13 cellular contexts compared by ENCODE assay signal in the genomic region with DNA sequence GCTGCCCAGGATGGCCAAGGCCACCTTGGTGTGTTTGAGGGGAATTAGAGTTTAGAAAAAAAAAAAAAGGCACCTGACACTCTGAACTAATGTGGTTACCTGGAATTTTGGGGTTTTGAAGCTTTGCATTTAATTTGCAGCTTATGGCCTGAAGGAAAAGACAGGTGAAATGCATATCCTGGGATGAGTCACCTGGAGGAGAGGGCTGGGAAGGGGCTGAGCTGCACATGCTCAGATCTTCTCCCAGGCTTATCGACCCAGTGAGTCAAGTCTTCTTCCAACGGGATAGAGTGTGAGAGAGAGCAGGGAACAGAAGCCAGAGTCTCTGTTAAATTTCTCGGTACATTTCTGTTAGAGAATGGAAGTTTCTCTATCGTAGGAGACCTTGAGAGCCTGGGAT. TPM values are rescaled to one million over a fixed set of nuclear protein-coding genes. Genes with fewer than 3 reads are reported as not detected.
DNase-seq lines count a peak whose midpoint lies in the region; TF ChIP-seq lines count a peak whose summit lies in the region.
"Had no signal": no experiment of that assay in that cellular context is flagged by ENCODE, and none has a peak within 500 bp of the region (broad histone marks: within the 10 kb centered on the region; RNA-seq: fewer than 3 reads in every experiment).

No MANE protein-coding gene starts in this region.

- no peak overlapping the region for H2AK5ac ChIP-seq in mesendoderm (ENCODE audit: low read length)

- H3K18ac ChIP-seq in mesendoderm (ENCODE audit: low read length), result no peak overlapping the region

- WGBS in mesendoderm (ENCODE audit: extremely low coverage, insufficient coverage, low lambda C conversion rate), result no CpG with 5 or more reads among the region's 4 CpGs
- 90 to 93% methylated on average over 4 of the region's 4 CpGs for WGBS in sigmoid colon, 2 donors

- H3K79me2 ChIP-seq in PC-9 (ENCODE audit: low read depth) (no peaks in the 10 kb centered on the region), mesendoderm (ENCODE audit: control insufficient read depth, insufficient read depth, low read length) (no peaks in the 10 kb centered on the region)

- no peak overlapping the region for H4K8ac ChIP-seq in mesendoderm (ENCODE audit: low read depth, low read length)

- no peak overlapping the region for H2AFZ ChIP-seq in PC-9

- no peak for TF ChIP-seq POLR2A in sigmoid colon (IDR thresholded peaks at IDR 0.05)

- peak; percentile 15 for DNase-seq in HPDE6-E6E7 (ENCODE audit: extremely low spot score)
- DNase-seq in PC-9, result peak; percentile 34 to 84
- DNase-seq in coronary artery (ENCODE audit: low spot score), result peak; percentile 28
- DNase-seq in mesendoderm, result peak; percentile 76
- no peak for DNase-seq in sigmoid colon
- DNase-seq in GM10248 (ENCODE audit: extremely low spot score), result no peak
- DNase-seq in left ventricle myocardium inferior, result no peak
- DNase-seq: ACHN; CD4-positive, CD25-positive, alpha-beta regulatory T cell; DND-41; GF-D8; NCI-H146; SHP77 had no signal

- H3K4me3 ChIP-seq in PC-9 (no peak overlapping the region), coronary artery (no peak overlapping the region), mesendoderm (ENCODE audit: low read length) (no peak overlapping the region), sigmoid colon (no peak overlapping the region), left ventricle myocardium inferior (no peak overlapping the region)

- H2BK15ac ChIP-seq in mesendoderm (replicated peaks; ENCODE audit: low read depth), result no peak overlapping the region

- H3K27ac ChIP-seq in PC-9 (no peak overlapping the region), coronary artery (no peak overlapping the region), mesendoderm (ENCODE audit: low read depth, low read length) (no peak overlapping the region), sigmoid colon (no peak overlapping the region), left ventricle myocardium inferior (replicated peaks) (no peak overlapping the region)

- H4K20me1 ChIP-seq in PC-9 (ENCODE audit: insufficient read depth), result no peaks in the 10 kb centered on the region

- intact Hi-C loops in PC-9 (cut with micrococcal nuclease; ENCODE audit: unreplicated experiment), result no loop called here
- intact Hi-C loops in sigmoid colon (cut with DNase I), result no loop called here
- intact Hi-C loops in left ventricle myocardium inferior (cut with micrococcal nuclease), result no loop called here

- H3F3A ChIP-seq in PC-9 (ENCODE audit: insufficient read depth, low read depth), result peaks cover 5% of the 10 kb centered on the region; the same call in 1 of the 2 replicates

- H2BK5ac ChIP-seq in mesendoderm (ENCODE audit: low read length), result no peak overlapping the region

- peak overlapping the region; percentile 31 for H2BK120ac ChIP-seq in mesendoderm (ENCODE audit: low read depth, low read length)

- H3K4me2 ChIP-seq in PC-9, result peak overlapping the region; percentile 42
- H3K4me2 ChIP-seq in mesendoderm (ENCODE audit: low read length), result no peak overlapping the region

- CTCF ChIA-PET in PC-9 (lab: Charles Lee), result interaction anchor here (0.6 kb wide), 1 partner anchor 351 kb away, joined by 6 read pairs; no protein-coding TSS in a partner anchor
- CTCF ChIA-PET in GM10248 (lab: Yijun Ruan, JAX), result interaction anchor here (1.6 kb wide), 1 partner anchor 591 kb away, joined by 4 read pairs; no protein-coding TSS in a partner anchor

- no peak overlapping the region for H3K9ac ChIP-seq in mesendoderm (ENCODE audit: low read length)

- H3K36me3 ChIP-seq in PC-9 (ENCODE audit: low read depth) (no peaks in the 10 kb centered on the region), mesendoderm (ENCODE audit: control insufficient read depth, insufficient read depth, low read length) (no peaks in the 10 kb centered on the region), sigmoid colon (no peaks in the 10 kb centered on the region), left ventricle myocardium inferior (no peaks in the 10 kb centered on the region)

- no peak for TF ChIP-seq EP300 in sigmoid colon (IDR thresholded peaks at IDR 0.05)

- no TSS peak for BruUV-seq in PC-9 (replicated peaks; lab: Mats Ljungman, UMichigan)

- H3K4ac ChIP-seq in mesendoderm (ENCODE audit: low read depth, low read length), result no peak overlapping the region

- H3K27me3 ChIP-seq in PC-9 (ENCODE audit: insufficient read depth, low read depth), result no peaks in the 10 kb centered on the region
- no peaks in the 10 kb centered on the region for H3K27me3 ChIP-seq in mesendoderm (ENCODE audit: insufficient read depth, low read length, poor library complexity)
- no peaks in the 10 kb centered on the region for H3K27me3 ChIP-seq in sigmoid colon
- H3K27me3 ChIP-seq in left ventricle myocardium inferior (ENCODE audit: low read depth), result no peaks in the 10 kb centered on the region

- H3K23ac ChIP-seq in mesendoderm (ENCODE audit: low read length), result no peak overlapping the region

- no peaks in the 10 kb centered on the region for H3K9me2 ChIP-seq in PC-9 (ENCODE audit: insufficient read depth)

- H3K4me1 ChIP-seq in PC-9 (replicated peaks; ENCODE audit: insufficient read depth) (peaks cover 16% of the 10 kb centered on the region), mesendoderm (ENCODE audit: control insufficient read depth, low read depth, low read length) (peaks cover 2% of the 10 kb centered on the region), sigmoid colon (peaks cover 0 to 6% (median 0%) of the 10 kb centered on the region in 4 donors), left ventricle myocardium inferior (no peaks in the 10 kb centered on the region)

- H4K5ac ChIP-seq in mesendoderm (ENCODE audit: low read length), result no peak overlapping the region

- no peaks in the 10 kb centered on the region for H3K79me1 ChIP-seq in mesendoderm (ENCODE audit: low read length)

- H3K9me3 ChIP-seq in PC-9 (ENCODE audit: insufficient read depth, low read depth), result no peaks in the 10 kb centered on the region
- no peaks in the 10 kb centered on the region for H3K9me3 ChIP-seq in sigmoid colon
- H3K9me3 ChIP-seq in left ventricle myocardium inferior (replicated peaks), result no peaks in the 10 kb centered on the region

- TF ChIP-seq CTCF in PC-9 (conservative IDR thresholded peaks at IDR 0.05) (no peak), coronary artery (IDR thresholded peaks at IDR 0.05) (no peak), sigmoid colon (IDR thresholded peaks at IDR 0.05) (no peak), GM10248 (IDR thresholded peaks at IDR 0.05; ENCODE audit: control extremely low read depth, extremely low read depth, low read depth, missing control alignments) (no peak), left ventricle myocardium inferior (IDR thresholded peaks at IDR 0.05; ENCODE audit: borderline replicate concordance) (no peak)

- POLR2A ChIA-PET in PC-9 (lab: Charles Lee; ENCODE audit: unreplicated experiment), result interaction anchor here (0.6 to 0.7 kb wide), 2 partner anchors 13 to 126 kb away, joined by 3 to 9 read pairs; no protein-coding TSS in a partner anchor
- POLR2A ChIA-PET in GM10248 (lab: Yijun Ruan, JAX), result no interaction called here

- H3K56ac ChIP-seq in mesendoderm (ENCODE audit: low read length), result no peak overlapping the region

RNA-seq across cellular contexts. Expression of a gene that starts 29.7 kb away (rescaled TPM):
- total RNA-seq in PC-9 (2021) (not detected in 2 replicates), sigmoid colon (10 to 100 TPM; 11.6 to 24.8 (median 21.6) TPM), left ventricle myocardium inferior (7.2 TPM)
- polyA plus RNA-seq in mesendoderm (2013, experiment 1 of 2), result not detected
- not detected for polyA plus RNA-seq in mesendoderm (2013, experiment 2 of 2)
- polyA plus RNA-seq in sigmoid colon, result 10 to 100 TPM; 13.2 to 65.0 (median 25.6) TPM

Comparison
In these comparisons a context has a peak if more than half of its experiments do, and no peak if none do; other contexts are left out.
1. DNase-seq: peak in HPDE6-E6E7 (single experiment), PC-9 (2 of 2), coronary artery (single experiment) and mesendoderm (single experiment); none in sigmoid colon (single experiment), GM10248 (single experiment) and left ventricle myocardium inferior (single experiment).